In the genomic region with DNA sequence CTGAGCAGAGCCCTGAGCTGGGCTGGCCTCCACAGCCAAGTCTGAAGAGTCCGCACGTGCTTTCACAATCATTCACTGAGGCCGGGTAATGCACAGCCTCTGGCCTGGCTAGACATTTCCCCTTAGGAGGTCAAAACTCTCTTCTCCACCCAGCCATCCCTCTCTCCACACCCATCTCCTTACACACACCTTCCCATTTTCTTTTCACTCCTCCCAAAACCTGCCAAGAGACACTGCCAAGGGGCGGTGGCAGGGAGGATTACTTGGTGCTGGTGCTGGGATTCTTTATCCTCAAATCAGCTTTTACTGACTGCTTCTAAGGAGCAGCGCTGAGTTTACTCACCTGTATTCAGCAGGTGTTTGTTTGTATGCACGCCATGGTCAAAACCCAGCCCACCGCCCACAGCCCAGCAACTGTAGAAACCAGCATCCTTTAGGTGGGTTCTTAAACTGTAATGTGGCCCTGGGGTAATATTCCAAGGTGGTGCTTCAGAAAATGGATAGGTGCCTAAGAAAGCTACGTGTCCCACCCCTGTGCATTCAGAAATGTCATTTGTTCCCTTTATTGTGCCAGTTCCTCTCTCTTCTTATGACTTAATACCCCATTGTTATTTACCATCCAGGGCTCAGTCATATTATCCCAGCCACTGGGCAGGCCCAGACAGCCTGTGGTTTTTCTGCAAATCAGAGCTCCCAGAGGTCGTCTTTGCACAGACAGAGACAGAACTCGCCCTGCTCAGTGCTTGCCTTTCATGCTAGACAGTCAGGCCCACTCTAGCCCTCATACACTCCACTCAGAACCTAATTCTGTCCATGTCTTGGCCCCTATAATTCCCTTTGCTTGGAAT, we compare ENCODE assay signal across 12 cellular contexts.
DNase-seq lines count a peak whose midpoint lies in the region; ATAC-seq, FAIRE-seq and TF ChIP-seq lines count a peak whose summit lies in the region.
"Had no signal": no experiment of that assay in that cellular context is flagged by ENCODE, and none has a peak within 500 bp of the region (broad histone marks: within the 10 kb centered on the region; RNA-seq: fewer than 3 reads in every experiment).

No MANE protein-coding gene starts in this region.

- no peaks in the 10 kb centered on the region for H3K79me2 ChIP-seq in astrocyte (ENCODE audit: insufficient read depth, low read length)

- no peak overlapping the region for H3K4me3 ChIP-seq in heart left ventricle
- H3K4me3 ChIP-seq in astrocyte (ENCODE audit: insufficient read depth, low read depth, low read length), result no peak overlapping the region
- H3K4me3 ChIP-seq in vagina, result no peak overlapping the region
- H3K4me3 ChIP-seq: lower lobe of right lung had no signal

- no peak for TF ChIP-seq CTCF in heart left ventricle (IDR thresholded peaks at IDR 0.05)
- TF ChIP-seq CTCF in astrocyte (IDR thresholded peaks at IDR 0.05; ENCODE audit: insufficient read depth, low read depth, low read length), result no peak
- no peak for TF ChIP-seq CTCF in vagina (IDR thresholded peaks at IDR 0.05)
- TF ChIP-seq CTCF in CD4-positive, alpha-beta T cell (IDR thresholded peaks at IDR 0.05), result no peak
- no peak for TF ChIP-seq CTCF in GM20000 (IDR thresholded peaks at IDR 0.05; ENCODE audit: extremely low read depth, missing control alignments)

- peaks cover 13% of the 10 kb centered on the region for H3K4me1 Mint-ChIP-seq in astrocyte (ENCODE audit: low read depth, unreplicated experiment)
- H3K4me1 Mint-ChIP-seq in CD4-positive, alpha-beta T cell (ENCODE audit: low read depth), result no peaks in the 10 kb centered on the region
- H3K4me1 Mint-ChIP-seq: activated naive CD8-positive, alpha-beta T cell treated with anti-CD3 and anti-CD28 coated beads, Interleukin-2, amount 10 ng/mL, durations not matched to agents 7 days and 5 days had no signal

- no peaks in the 10 kb centered on the region for H4K20me1 ChIP-seq in astrocyte (ENCODE audit: insufficient read depth, low read length)

- CTCF ChIA-PET in CD4-positive, alpha-beta T cell (lab: Charles Lee), result no interaction called here

- 86 to 91% (median 90%) methylated on average over 10 of the region's 10 CpGs for WGBS in heart left ventricle, 4 donors

- in situ Hi-C loops in G401 (cut with HindIII; ENCODE audit: low sequenced_read_pairs), result no loop called here

- H3K27me3 Mint-ChIP-seq in astrocyte (ENCODE audit: low read depth, unreplicated experiment), result peaks cover 4% of the 10 kb centered on the region
- no peaks in the 10 kb centered on the region for H3K27me3 Mint-ChIP-seq in CD4-positive, alpha-beta T cell
- H3K27me3 Mint-ChIP-seq: activated naive CD8-positive, alpha-beta T cell treated with anti-CD3 and anti-CD28 coated beads, Interleukin-2, amount 10 ng/mL, durations not matched to agents 7 days and 5 days had no signal

- H3K27ac ChIP-seq in heart left ventricle, result no peak overlapping the region
- no peak overlapping the region for H3K27ac ChIP-seq in astrocyte (ENCODE audit: low read depth, low read length)
- H3K27ac ChIP-seq in vagina, result peak overlapping the region; percentile 21
- no peak overlapping the region for H3K27ac ChIP-seq in CD4-positive, alpha-beta T cell (ENCODE audit: low read depth, low read length)
- H3K27ac ChIP-seq: lower lobe of right lung had no signal

- H3K9me3 ChIP-seq in heart left ventricle (no peaks in the 10 kb centered on the region), astrocyte (ENCODE audit: insufficient read depth, low read depth, low read length) (no peaks in the 10 kb centered on the region), vagina (no peaks in the 10 kb centered on the region)
- H3K9me3 ChIP-seq in CD4-positive, alpha-beta T cell (ENCODE audit: control insufficient read depth, low read length), result no peaks in the 10 kb centered on the region
- H3K9me3 ChIP-seq: lower lobe of right lung had no signal

- POLR2A ChIA-PET in CD4-positive, alpha-beta T cell (lab: Charles Lee), result no interaction called here

- no peaks in the 10 kb centered on the region for H3K4me1 ChIP-seq in heart left ventricle
- no peaks in the 10 kb centered on the region for H3K4me1 ChIP-seq in astrocyte (ENCODE audit: insufficient read depth, low read length)
- no peaks in the 10 kb centered on the region for H3K4me1 ChIP-seq in vagina
- H3K4me1 ChIP-seq: lower lobe of right lung had no signal

- no peak for ATAC-seq in heart left ventricle
- ATAC-seq in HG03442 (IDR thresholded peaks at IDR 0.05; ENCODE audit: unreplicated experiment), result peak; percentile 96
- ATAC-seq in CD4-positive, alpha-beta T cell (ENCODE audit: poor library complexity), result no peak
- ATAC-seq: lower lobe of right lung had no signal

- H3K36me3 Mint-ChIP-seq in astrocyte (ENCODE audit: low read depth, unreplicated experiment), result no peaks in the 10 kb centered on the region
- H3K36me3 Mint-ChIP-seq in CD4-positive, alpha-beta T cell (ENCODE audit: low read depth), result no peaks in the 10 kb centered on the region
- H3K36me3 Mint-ChIP-seq: activated naive CD8-positive, alpha-beta T cell treated with anti-CD3 and anti-CD28 coated beads, Interleukin-2, amount 10 ng/mL, durations not matched to agents 7 days and 5 days had no signal

- no peak overlapping the region for H3K9ac ChIP-seq in astrocyte (ENCODE audit: low read length)

- FAIRE-seq in astrocyte (lab: Jason Lieb, UNC), result no peak
- FAIRE-seq: GM18507 had no signal

- peak; percentile 22 for DNase-seq in cardiac septum (ENCODE audit: low spot score)
- DNase-seq in heart left ventricle, result no peak
- no peak for DNase-seq in astrocyte (ENCODE audit: low read depth)
- DNase-seq in vagina (ENCODE audit: extremely low spot score in 2 of 2), result no peak
- no peak for DNase-seq in CD4-positive, alpha-beta T cell
- DNase-seq in GM20000 (ENCODE audit: low spot score), result no peak
- DNase-seq in G401 (ENCODE audit: low spot score), result no peak
- DNase-seq: activated naive CD8-positive, alpha-beta T cell treated with anti-CD3 and anti-CD28 coated beads, Interleukin-2, amount 10 ng/mL, durations not matched to agents 7 days and 5 days; lower lobe of right lung; substantia nigra had no signal

- H3K27ac Mint-ChIP-seq in astrocyte (ENCODE audit: unreplicated experiment), result peak overlapping the region; percentile 75
- no peak overlapping the region for H3K27ac Mint-ChIP-seq in CD4-positive, alpha-beta T cell
- H3K27ac Mint-ChIP-seq: activated naive CD8-positive, alpha-beta T cell treated with anti-CD3 and anti-CD28 coated beads, Interleukin-2, amount 10 ng/mL, durations not matched to agents 7 days and 5 days had no signal

- H3K27me3 ChIP-seq in heart left ventricle (no peaks in the 10 kb centered on the region), astrocyte (ENCODE audit: insufficient read depth, low read length) (no peaks in the 10 kb centered on the region), vagina (no peaks in the 10 kb centered on the region)
- H3K27me3 ChIP-seq in CD4-positive, alpha-beta T cell (ENCODE audit: control insufficient read depth, insufficient read depth, low read length), result no peaks in the 10 kb centered on the region

- H3K36me3 ChIP-seq in heart left ventricle, result no peaks in the 10 kb centered on the region
- no peaks in the 10 kb centered on the region for H3K36me3 ChIP-seq in astrocyte (ENCODE audit: insufficient read depth, low read length)
- H3K36me3 ChIP-seq in vagina, result no peaks in the 10 kb centered on the region
- H3K36me3 ChIP-seq: lower lobe of right lung had no signal

- H3K4me3 Mint-ChIP-seq in astrocyte (ENCODE audit: unreplicated experiment), result no peak overlapping the region
- no peak overlapping the region for H3K4me3 Mint-ChIP-seq in CD4-positive, alpha-beta T cell
- H3K4me3 Mint-ChIP-seq: activated naive CD8-positive, alpha-beta T cell treated with anti-CD3 and anti-CD28 coated beads, Interleukin-2, amount 10 ng/mL, durations not matched to agents 7 days and 5 days had no signal

- H2AFZ ChIP-seq in astrocyte (ENCODE audit: low read depth, low read length), result no peak overlapping the region

- TF ChIP-seq POLR2A in heart left ventricle (IDR thresholded peaks at IDR 0.05) (no peak), vagina (IDR thresholded peaks at IDR 0.05) (no peak)

- no peak overlapping the region for H3K4me2 ChIP-seq in astrocyte (ENCODE audit: low read length)

- H3K9me3 Mint-ChIP-seq in astrocyte (ENCODE audit: unreplicated experiment), result no peaks in the 10 kb centered on the region
- no peaks in the 10 kb centered on the region for H3K9me3 Mint-ChIP-seq in CD4-positive, alpha-beta T cell
- H3K9me3 Mint-ChIP-seq: activated naive CD8-positive, alpha-beta T cell treated with anti-CD3 and anti-CD28 coated beads, Interleukin-2, amount 10 ng/mL, durations not matched to agents 7 days and 5 days had no signal

- intact Hi-C loops in cardiac septum (cut with DNase I) (no loop called here), heart left ventricle (cut with DNase I) (no loop called here), vagina (cut with DNase I) (no loop called here)
- intact Hi-C loops in CD4-positive, alpha-beta T cell (cut with DNase I, micrococcal nuclease), result no loop called here
